ENCODE assay signal across 20 cellular contexts in the genomic region with DNA sequence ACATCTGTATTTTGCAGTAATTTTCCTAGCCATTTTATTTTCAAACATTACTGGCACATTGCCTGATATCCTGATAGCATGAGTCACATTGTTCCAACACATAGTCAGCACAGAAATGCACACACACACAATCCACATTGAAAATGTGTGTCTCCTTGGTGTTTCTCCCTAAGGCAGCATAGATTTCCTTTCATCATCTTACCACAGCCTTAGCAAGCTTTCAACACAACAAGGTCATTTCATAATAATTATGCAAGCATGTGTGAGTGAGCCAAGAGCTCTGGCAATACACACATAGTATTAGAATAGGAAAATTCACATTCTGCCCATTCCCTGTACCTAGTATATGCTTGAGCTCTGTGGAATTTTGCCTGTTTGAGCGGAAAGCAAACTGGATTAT.
DNase-seq lines count a peak whose midpoint lies in the region; ATAC-seq and TF ChIP-seq lines count a peak whose summit lies in the region.
"Had no signal": no experiment of that assay in that cellular context is flagged by ENCODE, and none has a peak within 500 bp of the region (broad histone marks: within the 10 kb centered on the region; RNA-seq: fewer than 3 reads in every experiment).

No MANE protein-coding gene starts in this region.

- TF ChIP-seq CTCF in smooth muscle cell (IDR thresholded peaks at IDR 0.05; ENCODE audit: borderline replicate concordance, insufficient read depth, poor library complexity, severe bottlenecking), result no peak

- H3K4me1 ChIP-seq in smooth muscle cell (ENCODE audit: low read depth), result no peaks in the 10 kb centered on the region
- H3K4me1 ChIP-seq: tibial nerve had no signal

- no peaks in the 10 kb centered on the region for H3K36me3 ChIP-seq in smooth muscle cell (ENCODE audit: low read depth)
- H3K36me3 ChIP-seq: tibial nerve had no signal

- H3K4me3 Mint-ChIP-seq in effector memory CD8-positive, alpha-beta T cell, result no peak overlapping the region
- H3K4me3 Mint-ChIP-seq: activated naive CD4-positive, alpha-beta T cell treated with anti-CD3 and anti-CD28 coated beads, Interleukin-2, amount 50 U/mL, for 24 hours; naive B cell; stimulated activated memory B cell treated with anti-CD40 and anti-IgM and Interleukin-4, amounts not matched to agents 10 μg/mL and 1 μg/mL and 100 μg/mL, for 72 hours had no signal

- no peak overlapping the region for H3K27ac Mint-ChIP-seq in effector memory CD8-positive, alpha-beta T cell
- H3K27ac Mint-ChIP-seq: activated naive CD4-positive, alpha-beta T cell treated with anti-CD3 and anti-CD28 coated beads, Interleukin-2, amount 50 U/mL, for 24 hours; naive B cell; stimulated activated memory B cell treated with anti-CD40 and anti-IgM and Interleukin-4, amounts not matched to agents 10 μg/mL and 1 μg/mL and 100 μg/mL, for 72 hours had no signal

- H3K4me3 ChIP-seq in skeletal muscle cell (ENCODE audit: low read depth, low read length) (no peak overlapping the region), smooth muscle cell (no peak overlapping the region)
- H3K4me3 ChIP-seq: PC-9, tibial nerve had no signal

- no peaks in the 10 kb centered on the region for H3K36me3 Mint-ChIP-seq in effector memory CD8-positive, alpha-beta T cell (ENCODE audit: insufficient read depth)
- H3K36me3 Mint-ChIP-seq: activated naive CD4-positive, alpha-beta T cell treated with anti-CD3 and anti-CD28 coated beads, Interleukin-2, amount 50 U/mL, for 24 hours; naive B cell; stimulated activated memory B cell treated with anti-CD40 and anti-IgM and Interleukin-4, amounts not matched to agents 10 μg/mL and 1 μg/mL and 100 μg/mL, for 72 hours had no signal

- no peaks in the 10 kb centered on the region for H3K4me1 Mint-ChIP-seq in effector memory CD8-positive, alpha-beta T cell (ENCODE audit: low read depth in 2 of 2)
- H3K4me1 Mint-ChIP-seq: activated naive CD4-positive, alpha-beta T cell treated with anti-CD3 and anti-CD28 coated beads, Interleukin-2, amount 50 U/mL, for 24 hours; naive B cell; stimulated activated memory B cell treated with anti-CD40 and anti-IgM and Interleukin-4, amounts not matched to agents 10 μg/mL and 1 μg/mL and 100 μg/mL, for 72 hours had no signal

- H3K27ac ChIP-seq in smooth muscle cell (ENCODE audit: low read depth), result no peak overlapping the region
- H3K27ac ChIP-seq: PC-9, tibial nerve, VCaP had no signal

- H3K79me2 ChIP-seq in smooth muscle cell (ENCODE audit: low read depth), result no peaks in the 10 kb centered on the region

- ATAC-seq in left cardiac atrium, result peak; percentile 89
- no peak for ATAC-seq in effector memory CD8-positive, alpha-beta T cell (replicated peaks)
- ATAC-seq: stimulated activated memory B cell treated with anti-CD40 and anti-IgM and Interleukin-4, amounts not matched to agents 10 μg/mL and 1 μg/mL and 100 μg/mL, for 72 hours had no signal

- H4K20me1 ChIP-seq in smooth muscle cell (ENCODE audit: low read depth), result no peaks in the 10 kb centered on the region

- H3K9me3 ChIP-seq in smooth muscle cell (replicated peaks; ENCODE audit: low read depth), result no peaks in the 10 kb centered on the region
- H3K9me3 ChIP-seq: tibial nerve had no signal

- peak; percentile 46 for DNase-seq in MV-4-11 (lab: John Stamatoyannopoulos, UW)
- peak; percentile 61 for DNase-seq in amniotic epithelial cell (ENCODE audit: low read depth)
- DNase-seq in left cardiac atrium, result no peak
- DNase-seq in skeletal muscle cell (ENCODE audit: low read depth), result peak; percentile 2
- no peak for DNase-seq in smooth muscle cell (lab: John Stamatoyannopoulos, UW; ENCODE audit: unreplicated experiment)
- no peak for DNase-seq in activated gamma-delta T cell treated with Interleukin-2 at 50 U/mL for 16 hours
- no peak for DNase-seq in effector memory CD8-positive, alpha-beta T cell
- DNase-seq: activated CD4-positive, alpha-beta T cell treated with anti-CD3 and anti-CD28 coated beads, Interleukin-2, amount 50 U/mL, for 48 hours; activated T-cell treated with anti-CD3 and anti-CD28 coated beads, Interleukin-2, amount 50 U/mL, for 1 hour; C1 segment of cervical spinal cord; IMR-90; naive B cell; NCI-H1048; NCI-H69; PC-9; T-helper 1 cell had no signal

- H3K9ac ChIP-seq in smooth muscle cell (ENCODE audit: low read depth), result no peak overlapping the region

- intact Hi-C loops in left cardiac atrium (cut with DNase I), result no loop called here

- H3F3A ChIP-seq in smooth muscle cell (ENCODE audit: low read depth), result no peaks in the 10 kb centered on the region

- peaks cover 4% of the 10 kb centered on the region for H3K27me3 ChIP-seq in smooth muscle cell (ENCODE audit: low read depth)
- H3K27me3 ChIP-seq: tibial nerve had no signal

- H3K4me2 ChIP-seq in smooth muscle cell, result no peak overlapping the region
- H3K4me2 ChIP-seq: PC-9 had no signal

- H3K9me3 Mint-ChIP-seq in effector memory CD8-positive, alpha-beta T cell, result peaks cover 0 to 2% of the 10 kb centered on the region in 2 donors
- H3K9me3 Mint-ChIP-seq: activated naive CD4-positive, alpha-beta T cell treated with anti-CD3 and anti-CD28 coated beads, Interleukin-2, amount 50 U/mL, for 24 hours; stimulated activated memory B cell treated with anti-CD40 and anti-IgM and Interleukin-4, amounts not matched to agents 10 μg/mL and 1 μg/mL and 100 μg/mL, for 72 hours had no signal

- 96% methylated on average over 1 of the region's 1 CpG for WGBS in smooth muscle cell (ENCODE audit: low lambda C conversion rate)

- H2AFZ ChIP-seq in smooth muscle cell (ENCODE audit: low read depth), result no peak overlapping the region
- H2AFZ ChIP-seq: PC-9 had no signal

- no peaks in the 10 kb centered on the region for H3K27me3 Mint-ChIP-seq in effector memory CD8-positive, alpha-beta T cell
- H3K27me3 Mint-ChIP-seq: activated naive CD4-positive, alpha-beta T cell treated with anti-CD3 and anti-CD28 coated beads, Interleukin-2, amount 50 U/mL, for 24 hours; stimulated activated memory B cell treated with anti-CD40 and anti-IgM and Interleukin-4, amounts not matched to agents 10 μg/mL and 1 μg/mL and 100 μg/mL, for 72 hours had no signal

Comparison
In these comparisons a context has a peak if more than half of its experiments do, and no peak if none do; other contexts are left out.
1. DNase-seq: peak in MV-4-11 (single experiment), amniotic epithelial cell (single experiment) and skeletal muscle cell (single experiment); none in left cardiac atrium (single experiment), smooth muscle cell (single experiment), activated gamma-delta T cell treated with Interleukin-2 at 50 U/mL for 16 hours (single experiment) and effector memory CD8-positive, alpha-beta T cell (0 of 3).